Comparison of ENCODE assay signal across 1 cellular context in genomic region chr1:148522561-148523204, GRCh38.
A peak's percentile ranks its signal among the peaks of the same experiment; 100 is the strongest.
TF ChIP-seq lines count a peak whose summit lies in the region.
"Not testable (repeated sequence)": the region's sequence is repeated elsewhere in the genome, so short reads cannot be mapped to it uniquely, and the experiment has no call there.

No MANE protein-coding gene starts in this region.

TF ChIP-seq in K562, 482 proteins besides CTCF, POLR2A, EP300 and RAD21 (continued from another document and continues in another):
- not testable (repeated sequence) for TF ChIP-seq ID3, ATF1 (CRISPR knock-in tag; IDR thresholded peaks at IDR 0.05)
- TF ChIP-seq ID3 (tag; IDR thresholded peaks at IDR 0.05) (peak; percentile 90), NCOA4 (IDR thresholded peaks at IDR 0.05; ENCODE audit: partially characterized antibody) (peak; percentile 89), RNF219 (CRISPR knock-in tag; IDR thresholded peaks at IDR 0.05) (peak; percentile 97), HMG20A (CRISPR knock-in tag; conservative IDR thresholded peaks at IDR 0.05) (peak; percentile 95), SP2 (IDR thresholded peaks at IDR 0.05; ENCODE audit: extremely low read depth, low read depth, low read length, poor library complexity, severe bottlenecking) (peak; percentile 30), MBD2 (IDR thresholded peaks at IDR 0.05; ENCODE audit: borderline replicate concordance, low read depth) (peak; percentile 97), KDM4B (IDR thresholded peaks at IDR 0.05; ENCODE audit: borderline replicate concordance in 2 of 2, low read depth in 1 of 2) (peak in 1 of 2 experiments; percentile 100; a peak in 2 of 4 replicates), GATAD2A (IDR thresholded peaks at IDR 0.05) (peak; percentile 72; the same call in 1 of the 2 replicates), CBFA2T2 (conservative IDR thresholded peaks at IDR 0.05) (peak; percentile 46), ESRRB (CRISPR knock-in tag; IDR thresholded peaks at IDR 0.05; ENCODE audit: borderline replicate concordance) (peak; percentile 98), ZNF12 (CRISPR knock-in tag; IDR thresholded peaks at IDR 0.05) (peak; percentile 37; the same call in 1 of the 2 replicates), ZNF449 (CRISPR knock-in tag; IDR thresholded peaks at IDR 0.05) (0 out of 2 replicates have a peak, but pooled peaks have one; percentile 43), SUPT5H (IDR thresholded peaks at IDR 0.05) (peak; percentile 100), ZNF232 (CRISPR knock-in tag; IDR thresholded peaks at IDR 0.05) (peak; percentile 65; the same call in 1 of the 2 replicates), ZNF436 (CRISPR knock-in tag; IDR thresholded peaks at IDR 0.05) (peak; percentile 98), SNIP1 (IDR thresholded peaks at IDR 0.05; ENCODE audit: low read depth) (peak; percentile 71), HDAC1 (IDR thresholded peaks at IDR 0.05) (peak; percentile 10 to 39; a peak in 2 of 4 replicates), ZNF717 (CRISPR knock-in tag; IDR thresholded peaks at IDR 0.05) (peak; percentile 99), PML (IDR thresholded peaks at IDR 0.05; ENCODE audit: low read length) (peak; percentile 99), KLF13 (tag; IDR thresholded peaks at IDR 0.05; ENCODE audit: borderline replicate concordance, low read depth) (peak; percentile 91), ZNF444 (CRISPR knock-in tag; IDR thresholded peaks at IDR 0.05) (peak; percentile 97), ZNF561 (CRISPR knock-in tag; conservative IDR thresholded peaks at IDR 0.05) (peak; percentile 96), ZBTB12 (CRISPR knock-in tag; IDR thresholded peaks at IDR 0.05) (peak; percentile 68), ZNF239 (CRISPR knock-in tag; IDR thresholded peaks at IDR 0.05) (peak; percentile 83), ETS1 (conservative IDR thresholded peaks at IDR 0.05; ENCODE audit: control insufficient read depth, low read depth, low read length) (peak; percentile 99), PHB2 (IDR thresholded peaks at IDR 0.05; ENCODE audit: low read depth) (peak; percentile 70), NCOR1 (IDR thresholded peaks at IDR 0.05) (peak; percentile 99), TCF15 (CRISPR knock-in tag; IDR thresholded peaks at IDR 0.05) (peak; percentile 64; the same call in 1 of the 2 replicates), ZNF143 (CRISPR knock-in tag; IDR thresholded peaks at IDR 0.05) (peak; percentile 75), ZNF586 (CRISPR knock-in tag; conservative IDR thresholded peaks at IDR 0.05) (peak; percentile 97), RHOXF2B (CRISPR knock-in tag; conservative IDR thresholded peaks at IDR 0.05) (peak; percentile 99), KLF10 (CRISPR knock-in tag; IDR thresholded peaks at IDR 0.05) (peak; percentile 98), SRF (CRISPR knock-in tag; IDR thresholded peaks at IDR 0.05) (peak; percentile 68 to 96; a peak in 3 of 4 replicates), SMAD1 (IDR thresholded peaks at IDR 0.05; ENCODE audit: low read depth, low read length, partially characterized antibody) (peak; percentile 100), RBM22 (IDR thresholded peaks at IDR 0.05; ENCODE audit: low read depth, low read length, poor library complexity, severe bottlenecking) (peak; percentile 91), POLR2AphosphoS2 (IDR thresholded peaks at IDR 0.05; ENCODE audit: low read length) (peak; percentile 99), ZNF3 (CRISPR knock-in tag; IDR thresholded peaks at IDR 0.05) (peak; percentile 98), NFIX (CRISPR knock-in tag; IDR thresholded peaks at IDR 0.05; ENCODE audit: low read depth) (0 out of 2 replicates have a peak, but pooled peaks have one; percentile 12), YY1 (IDR thresholded peaks at IDR 0.05; ENCODE audit: borderline replicate concordance in 1 of 3, control insufficient read depth in 1 of 3, extremely low read depth in 1 of 3, insufficient read depth in 3 of 3, insufficient read length in 1 of 3, insufficient replicate concordance in 2 of 3, low read depth in 1 of 3, low read length in 2 of 3) (peak in 2 of 3 experiments; percentile 74 to 87), ARID1B (IDR thresholded peaks at IDR 0.05) (peak; percentile 77), BRF2 (IDR thresholded peaks at IDR 0.05; ENCODE audit: borderline replicate concordance, insufficient read depth, insufficient read length) (peak; percentile 30), HINFP (tag; conservative IDR thresholded peaks at IDR 0.05; ENCODE audit: low read depth) (peak; percentile 45; the same call in 1 of the 2 replicates), THAP12 (CRISPR knock-in tag; IDR thresholded peaks at IDR 0.05) (peak; percentile 99), ZNF696 (CRISPR knock-in tag; conservative IDR thresholded peaks at IDR 0.05) (peak; percentile 98), ZNF609 (CRISPR knock-in tag; IDR thresholded peaks at IDR 0.05; ENCODE audit: borderline replicate concordance) (peak; percentile 99), CHCHD3 (CRISPR knock-in tag; IDR thresholded peaks at IDR 0.05) (peak; percentile 99), ZNF121 (CRISPR knock-in tag; conservative IDR thresholded peaks at IDR 0.05) (peak; percentile 38; the same call in 1 of the 2 replicates), NFATC3 (IDR thresholded peaks at IDR 0.05) (peak; percentile 89; the same call in 1 of the 2 replicates), ATF1 (tag; IDR thresholded peaks at IDR 0.05) (peak; percentile 13; the same call in 1 of the 2 replicates), PHB (CRISPR knock-in tag; IDR thresholded peaks at IDR 0.05) (peak; percentile 99)
